ENCODE assay signal across 28 cellular contexts in genomic region chr6:27433714-27434113, GRCh38.
"Had no signal": no experiment of that assay in that cellular context is flagged by ENCODE, and none has a peak within 500 bp of the region (broad histone marks: within the 10 kb centered on the region; RNA-seq: fewer than 3 reads in every experiment).

No MANE protein-coding gene starts in this region.

- H3K27me3 ChIP-seq: colonic mucosa, dorsolateral prefrontal cortex, esophagus muscularis mucosa, esophagus squamous epithelium, foreskin keratinocyte, gastrocnemius medialis, gastroesophageal sphincter, heart left ventricle, heart right ventricle had no signal

- DNase-seq: colonic mucosa; cortex of kidney; dermis blood vessel endothelial cell; dorsolateral prefrontal cortex; effector CD4-positive, alpha-beta T cell; effector CD8-positive, alpha-beta T cell; effector memory CD4-positive, alpha-beta T cell; endodermal cell; erythroblast; esophagus squamous epithelium; foreskin fibroblast; foreskin keratinocyte; foreskin melanocyte; gastrocnemius medialis; glutamatergic neuron; head of caudate nucleus; heart left ventricle; heart right ventricle had no signal

- H3K4me3 Mint-ChIP-seq: dendritic cell treated with granulocyte-macrophage colony-stimulating factor and Interleukin-4, amounts not matched to agents 40 ng/mL and 50 ng/mL, for 4 days; endodermal cell had no signal

- H3K4me1 ChIP-seq: colonic mucosa, esophagus muscularis mucosa, esophagus squamous epithelium, foreskin keratinocyte, gastrocnemius medialis, gastroesophageal sphincter, heart left ventricle, heart right ventricle had no signal

- FAIRE-seq: colon, endometrium, endothelial cell of umbilical vein, frontal cortex had no signal

- H3K4me1 Mint-ChIP-seq: endodermal cell had no signal

- H3K9me3 ChIP-seq: colonic mucosa, gastrocnemius medialis had no signal

- H3K27ac ChIP-seq: colonic mucosa, coronary artery, epithelial cell of prostate, esophagus muscularis mucosa, esophagus squamous epithelium, foreskin keratinocyte, gastrocnemius medialis, gastroesophageal sphincter, heart left ventricle, heart right ventricle had no signal

- H3K27ac Mint-ChIP-seq: dendritic cell treated with granulocyte-macrophage colony-stimulating factor and Interleukin-4, amounts not matched to agents 40 ng/mL and 50 ng/mL, for 4 days; endodermal cell had no signal

- H3K36me3 ChIP-seq: colonic mucosa, esophagus muscularis mucosa, esophagus squamous epithelium, gastrocnemius medialis, gastroesophageal sphincter, heart left ventricle, heart right ventricle had no signal

- H3K4me3 ChIP-seq: colonic mucosa, coronary artery, dorsolateral prefrontal cortex, esophagus muscularis mucosa, esophagus squamous epithelium, gastrocnemius medialis, gastroesophageal sphincter, heart left ventricle, heart right ventricle had no signal

- ATAC-seq: esophagus mucosa, foreskin keratinocyte, gastrocnemius medialis, gastroesophageal sphincter, heart left ventricle, heart right ventricle had no signal
